In genomic region chr12:133108150-133108549, GRCh38 we compare ENCODE assay signal across 14 cellular contexts. TPM values are rescaled to one million over a fixed set of nuclear protein-coding genes. Genes with fewer than 3 reads are reported as not detected.
DNase-seq lines count a peak whose midpoint lies in the region; ATAC-seq and TF ChIP-seq lines count a peak whose summit lies in the region.
"Had no signal": no experiment of that assay in that cellular context is flagged by ENCODE, and none has a peak within 500 bp of the region (broad histone marks: within the 10 kb centered on the region; RNA-seq: fewer than 3 reads in every experiment).

No MANE protein-coding gene starts in this region.

- H3K9me3 ChIP-seq in BLaER1 (peaks cover 98% of the 10 kb centered on the region), HUES64 (ENCODE audit: insufficient read depth, low read depth, low read length) (peaks cover 94% of the 10 kb centered on the region), endodermal cell (ENCODE audit: control insufficient read depth, low read length) (peaks cover 94% of the 10 kb centered on the region), muscle layer of duodenum (ENCODE audit: control insufficient read depth in 1 of 2, low read length in 2 of 2) (peaks cover 66 to 89% of the 10 kb centered on the region in 2 donors)

- H3K27me3 ChIP-seq in BLaER1, result no peaks in the 10 kb centered on the region
- H3K27me3 ChIP-seq in HUES64 (ENCODE audit: insufficient read depth, low read length), result no peaks in the 10 kb centered on the region
- no peaks in the 10 kb centered on the region for H3K27me3 ChIP-seq in endodermal cell (ENCODE audit: control insufficient read depth, insufficient read depth, low read length, poor library complexity, severe bottlenecking)
- H3K27me3 ChIP-seq in muscle layer of duodenum (ENCODE audit: low read depth, low read length), result no peaks in the 10 kb centered on the region

- H3K27ac ChIP-seq in BLaER1 (no peak overlapping the region), HUES64 (ENCODE audit: low read depth, low read length) (no peak overlapping the region), endodermal cell (ENCODE audit: low read depth, low read length) (no peak overlapping the region), muscle layer of duodenum (ENCODE audit: low read length) (no peak overlapping the region)

- H3K36me3 Mint-ChIP-seq in endodermal cell (ENCODE audit: low read depth), result peaks cover 89% of the 10 kb centered on the region

- H4K20me1 ChIP-seq in BLaER1, result no peaks in the 10 kb centered on the region

- no peak overlapping the region for H3K27ac Mint-ChIP-seq in endodermal cell
- H3K27ac Mint-ChIP-seq: CD4-positive, CD25-positive, alpha-beta regulatory T cell; H9 had no signal

- no peak for TF ChIP-seq CTCF in endodermal cell (conservative IDR thresholded peaks at IDR 0.05)

- 96% methylated on average over 2 of the region's 2 CpGs for WGBS in HUES64
- 100% methylated on average over 2 of the region's 2 CpGs; no CpG with 5 or more reads in 1 of the 2 experiments for WGBS in endodermal cell (ENCODE audit: insufficient coverage in 1 of 2, insufficient read length in 1 of 2), 2 experiments

- peaks cover 96% of the 10 kb centered on the region for H3K9me3 Mint-ChIP-seq in endodermal cell

- H3K4me3 ChIP-seq in BLaER1 (peak overlapping the region; percentile 52; the same call in 1 of the 2 replicates), HUES64 (ENCODE audit: low read length) (peak overlapping the region; percentile 14), endodermal cell (ENCODE audit: low read length) (peak overlapping the region; percentile 63), muscle layer of duodenum (ENCODE audit: low read depth in 1 of 2, low read length in 2 of 2) (peak overlapping the region; percentile 17 to 63)
- H3K4me3 ChIP-seq: K562 had no signal

- no peaks in the 10 kb centered on the region for H3K4me1 Mint-ChIP-seq in endodermal cell
- H3K4me1 Mint-ChIP-seq: CD4-positive, CD25-positive, alpha-beta regulatory T cell; H9 had no signal

- no peak for DNase-seq in endodermal cell
- DNase-seq in cortex of kidney (lab: John Stamatoyannopoulos, UW), result no peak
- no peak for DNase-seq in activated T-cell treated with anti-CD3 and anti-CD28 coated beads, Interleukin-2, amount 50 U/mL, for 1 hour
- no peak for DNase-seq in DMS79 (lab: John Stamatoyannopoulos, UW)
- DNase-seq: CD4-positive, CD25-positive, alpha-beta regulatory T cell; DMS79 treated with DMSO at 0.1 percent for 48 hours; EL; GOT3; H9 had no signal

- H3K4me1 ChIP-seq in BLaER1 (no peaks in the 10 kb centered on the region), HUES64 (ENCODE audit: insufficient read depth, low read length) (no peaks in the 10 kb centered on the region), endodermal cell (ENCODE audit: control insufficient read depth, insufficient read depth, low read length) (no peaks in the 10 kb centered on the region), muscle layer of duodenum (ENCODE audit: control insufficient read depth in 1 of 2, insufficient read depth in 2 of 2, low read length in 2 of 2) (no peaks in the 10 kb centered on the region)

- no peak overlapping the region for H3K4me3 Mint-ChIP-seq in endodermal cell
- H3K4me3 Mint-ChIP-seq: CD4-positive, CD25-positive, alpha-beta regulatory T cell; H9 had no signal

- H3K36me3 ChIP-seq in BLaER1 (peaks cover 90% of the 10 kb centered on the region), HUES64 (ENCODE audit: insufficient read depth, low read length) (peaks cover 79% of the 10 kb centered on the region), endodermal cell (ENCODE audit: control insufficient read depth, insufficient read depth, low read length) (peaks cover 72% of the 10 kb centered on the region), muscle layer of duodenum (ENCODE audit: control insufficient read depth in 1 of 2, insufficient read depth in 2 of 2, low read length in 2 of 2) (peaks cover 28 to 77% of the 10 kb centered on the region in 2 donors)

- H3K4me2 ChIP-seq in BLaER1, result no peak overlapping the region

- H3K9ac ChIP-seq in BLaER1 (no peak overlapping the region), HUES64 (ENCODE audit: low read depth, low read length) (no peak overlapping the region), endodermal cell (ENCODE audit: extremely low read depth, low read length, poor library complexity, severe bottlenecking) (no peak overlapping the region)

- H3K27me3 Mint-ChIP-seq in endodermal cell (ENCODE audit: insufficient read depth), result no peaks in the 10 kb centered on the region
- H3K27me3 Mint-ChIP-seq: CD4-positive, CD25-positive, alpha-beta regulatory T cell had no signal

- ATAC-seq in HG02763 (IDR thresholded peaks at IDR 0.05; ENCODE audit: unreplicated experiment), result no peak
- ATAC-seq: K562 had no signal

RNA-seq across cellular contexts. Expression of gene ZNF891, which starts 21.9 kb away (rescaled TPM):
- polyA plus RNA-seq in HUES64 (2013, experiment 1 of 2), result 1.0 TPM
- polyA plus RNA-seq in HUES64 (2013, experiment 2 of 2), result 1.0 TPM
- 1 to 10 TPM; 3.7 to 3.9 TPM for total RNA-seq in endodermal cell
- 1.9 TPM for polyA plus RNA-seq in endodermal cell (2013, experiment 1 of 2)
- polyA plus RNA-seq in endodermal cell (2013, experiment 2 of 2), result 1.8 TPM

RNA-seq across cellular contexts. Expression of gene ZNF10, which starts 22.3 kb away (rescaled TPM):
- 6.9 TPM for polyA plus RNA-seq in HUES64 (2013, experiment 1 of 2)
- polyA plus RNA-seq in HUES64 (2013, experiment 2 of 2), result 6.1 TPM
- 10 to 100 TPM; 12.0 to 16.4 TPM for total RNA-seq in endodermal cell
- 10.5 TPM for polyA plus RNA-seq in endodermal cell (2013, experiment 1 of 2)
- polyA plus RNA-seq in endodermal cell (2013, experiment 2 of 2), result 8.7 TPM

RNA-seq across cellular contexts. Expression of gene ZNF140, which starts 27.4 kb away (rescaled TPM):
- 12.6 TPM for polyA plus RNA-seq in HUES64 (2013, experiment 1 of 2)
- polyA plus RNA-seq in HUES64 (2013, experiment 2 of 2), result 14.5 TPM
- total RNA-seq in endodermal cell, result 10 to 100 TPM; 19.0 to 20.9 TPM
- 20.3 TPM for polyA plus RNA-seq in endodermal cell (2013, experiment 1 of 2)
- polyA plus RNA-seq in endodermal cell (2013, experiment 2 of 2), result 23.4 TPM
